Comparison of ENCODE assay signal across 1 cellular context in the genomic region with DNA sequence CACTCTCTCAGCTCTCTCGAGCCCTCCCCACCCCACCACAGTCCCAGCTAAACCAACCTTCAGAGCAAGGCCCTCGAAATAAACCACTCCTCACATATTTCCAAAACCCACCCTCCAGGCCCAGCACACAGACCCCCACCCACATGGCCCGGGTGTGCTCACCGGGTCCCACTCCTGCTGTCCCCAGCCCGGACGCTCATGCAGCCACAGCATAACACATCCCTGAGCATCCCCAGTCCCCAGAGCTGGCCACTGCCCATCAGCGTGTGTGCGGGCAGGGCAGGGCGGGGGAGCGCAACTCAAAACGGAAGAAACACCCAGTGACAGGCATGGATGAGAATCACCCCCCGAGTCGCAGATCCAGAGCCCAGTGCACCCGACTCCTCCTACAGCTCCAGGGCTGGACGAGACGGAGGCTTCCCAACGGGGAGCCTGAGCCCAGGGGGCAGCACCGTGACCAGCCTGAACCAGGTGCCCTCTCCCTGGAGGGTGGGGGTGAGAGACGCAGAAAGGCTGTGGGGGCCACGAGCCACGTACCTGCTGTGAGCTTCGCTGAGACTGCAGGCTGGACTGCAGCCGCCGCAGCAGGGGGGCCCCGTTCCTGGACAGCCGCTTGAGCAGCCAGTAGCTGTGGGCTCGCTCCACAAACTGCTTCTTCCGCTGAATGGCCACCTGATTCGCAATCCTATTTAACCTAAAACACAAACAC.
TF ChIP-seq lines count a peak whose summit lies in the region.

No MANE protein-coding gene starts in this region.

TF ChIP-seq in K562, 482 proteins besides CTCF, POLR2A, EP300 and RAD21:
- no peak for TF ChIP-seq ZNF3 (CRISPR knock-in tag; IDR thresholded peaks at IDR 0.05)
- 0 out of 2 replicates have a peak, but pooled peaks have one; percentile 18 for TF ChIP-seq POLR2G (IDR thresholded peaks at IDR 0.05; ENCODE audit: low read depth, low read length)
